ENCODE assay signal across 1 cellular context in genomic region chr12:15931590-15932053, GRCh38.
TF ChIP-seq lines count a peak whose summit lies in the region.

No MANE protein-coding gene starts in this region.

TF ChIP-seq in GM12878, 131 proteins besides CTCF, POLR2A, EP300 and RAD21 (continued from another document):
- TF ChIP-seq TBL1XR1 (IDR thresholded peaks at IDR 0.05; ENCODE audit: low read depth, low read length): no peak
- TF ChIP-seq, protein P1, sequence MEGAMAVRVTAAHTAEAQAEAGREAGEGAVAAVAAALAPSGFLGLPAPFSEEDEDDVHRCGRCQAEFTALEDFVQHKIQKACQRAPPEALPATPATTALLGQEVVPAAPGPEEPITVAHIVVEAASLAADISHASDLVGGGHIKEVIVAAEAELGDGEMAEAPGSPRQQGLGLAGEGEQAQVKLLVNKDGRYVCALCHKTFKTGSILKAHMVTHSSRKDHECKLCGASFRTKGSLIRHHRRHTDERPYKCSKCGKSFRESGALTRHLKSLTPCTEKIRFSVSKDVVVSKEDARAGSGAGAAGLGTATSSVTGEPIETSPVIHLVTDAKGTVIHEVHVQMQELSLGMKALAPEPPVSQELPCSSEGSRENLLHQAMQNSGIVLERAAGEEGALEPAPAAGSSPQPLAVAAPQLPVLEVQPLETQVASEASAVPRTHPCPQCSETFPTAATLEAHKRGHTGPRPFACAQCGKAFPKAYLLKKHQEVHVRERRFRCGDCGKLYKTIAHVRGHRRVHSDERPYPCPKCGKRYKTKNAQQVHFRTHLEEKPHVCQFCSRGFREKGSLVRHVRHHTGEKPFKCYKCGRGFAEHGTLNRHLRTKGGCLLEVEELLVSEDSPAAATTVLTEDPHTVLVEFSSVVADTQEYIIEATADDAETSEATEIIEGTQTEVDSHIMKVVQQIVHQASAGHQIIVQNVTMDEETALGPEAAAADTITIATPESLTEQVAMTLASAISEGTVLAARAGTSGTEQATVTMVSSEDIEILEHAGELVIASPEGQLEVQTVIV (IDR thresholded peaks at IDR 0.05; ENCODE audit: borderline replicate concordance, partially characterized antibody): no peak
- TF ChIP-seq TARDBP (IDR thresholded peaks at IDR 0.05; ENCODE audit: borderline replicate concordance): no peak
- TF ChIP-seq ATF3 (IDR thresholded peaks at IDR 0.05; ENCODE audit: borderline replicate concordance, extremely low read depth, low read depth, low read length): no peak
- TF ChIP-seq ZNF24 (IDR thresholded peaks at IDR 0.05): no peak
- TF ChIP-seq, protein P2, sequence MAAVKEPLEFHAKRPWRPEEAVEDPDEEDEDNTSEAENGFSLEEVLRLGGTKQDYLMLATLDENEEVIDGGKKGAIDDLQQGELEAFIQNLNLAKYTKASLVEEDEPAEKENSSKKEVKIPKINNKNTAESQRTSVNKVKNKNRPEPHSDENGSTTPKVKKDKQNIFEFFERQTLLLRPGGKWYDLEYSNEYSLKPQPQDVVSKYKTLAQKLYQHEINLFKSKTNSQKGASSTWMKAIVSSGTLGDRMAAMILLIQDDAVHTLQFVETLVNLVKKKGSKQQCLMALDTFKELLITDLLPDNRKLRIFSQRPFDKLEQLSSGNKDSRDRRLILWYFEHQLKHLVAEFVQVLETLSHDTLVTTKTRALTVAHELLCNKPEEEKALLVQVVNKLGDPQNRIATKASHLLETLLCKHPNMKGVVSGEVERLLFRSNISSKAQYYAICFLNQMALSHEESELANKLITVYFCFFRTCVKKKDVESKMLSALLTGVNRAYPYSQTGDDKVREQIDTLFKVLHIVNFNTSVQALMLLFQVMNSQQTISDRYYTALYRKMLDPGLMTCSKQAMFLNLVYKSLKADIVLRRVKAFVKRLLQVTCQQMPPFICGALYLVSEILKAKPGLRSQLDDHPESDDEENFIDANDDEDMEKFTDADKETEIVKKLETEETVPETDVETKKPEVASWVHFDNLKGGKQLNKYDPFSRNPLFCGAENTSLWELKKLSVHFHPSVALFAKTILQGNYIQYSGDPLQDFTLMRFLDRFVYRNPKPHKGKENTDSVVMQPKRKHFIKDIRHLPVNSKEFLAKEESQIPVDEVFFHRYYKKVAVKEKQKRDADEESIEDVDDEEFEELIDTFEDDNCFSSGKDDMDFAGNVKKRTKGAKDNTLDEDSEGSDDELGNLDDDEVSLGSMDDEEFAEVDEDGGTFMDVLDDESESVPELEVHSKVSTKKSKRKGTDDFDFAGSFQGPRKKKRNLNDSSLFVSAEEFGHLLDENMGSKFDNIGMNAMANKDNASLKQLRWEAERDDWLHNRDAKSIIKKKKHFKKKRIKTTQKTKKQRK (IDR thresholded peaks at IDR 0.05; ENCODE audit: low read depth, low read length): no peak
- TF ChIP-seq MEF2B (IDR thresholded peaks at IDR 0.05; ENCODE audit: partially characterized antibody, poor library complexity, severe bottlenecking): peak; percentile 99
TF ChIP-seq in GM12878: peak in this region for 28.
